8 cellular contexts compared by ENCODE assay signal in the genomic region with DNA sequence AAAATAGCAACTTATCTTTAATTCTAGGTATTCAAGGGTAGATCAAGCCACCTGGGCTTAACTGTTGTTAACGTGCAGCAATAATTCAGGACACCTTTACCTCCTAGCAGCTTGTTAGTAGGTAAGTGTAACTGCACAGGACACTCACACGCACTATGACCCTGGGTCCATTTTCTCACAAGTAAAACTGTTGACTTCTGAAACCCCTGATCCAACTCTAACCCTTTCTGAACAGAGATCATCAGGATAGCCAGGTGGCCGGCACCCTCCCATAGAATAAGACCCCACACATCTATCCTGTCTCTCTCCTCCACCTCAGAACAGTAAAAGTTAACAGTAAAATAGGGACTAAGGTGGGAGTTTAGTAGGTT. TPM values are rescaled to one million over a fixed set of nuclear protein-coding genes. Genes with fewer than 3 reads are reported as not detected.
DNase-seq lines count a peak whose midpoint lies in the region; ATAC-seq and TF ChIP-seq lines count a peak whose summit lies in the region.

No MANE protein-coding gene starts in this region.

- H3K9me3 ChIP-seq in iPS-15b (ENCODE audit: control insufficient read depth, insufficient read depth, low read length) (no peaks in the 10 kb centered on the region), aorta (ENCODE audit: control insufficient read depth, low read length) (no peaks in the 10 kb centered on the region)

- peak overlapping the region; percentile 84 for H3K9ac ChIP-seq in iPS-15b (ENCODE audit: low read depth, low read length)

- H3K4me3 ChIP-seq in iPS-15b (ENCODE audit: low read depth, low read length) (peak overlapping the region; percentile 90), aorta (ENCODE audit: low read length in 2 of 2) (no peak overlapping the region)

- H3K4me1 ChIP-seq in iPS-15b (ENCODE audit: control insufficient read depth, insufficient read depth, low read length) (no peaks in the 10 kb centered on the region), aorta (ENCODE audit: control insufficient read depth in 1 of 2, insufficient read depth in 2 of 2, low read length in 2 of 2) (no peaks in the 10 kb centered on the region)

- WGBS in aorta, 2 donors = 26 to 33% methylated on average over 3 of the region's 3 CpGs

- H3K27ac ChIP-seq in VCaP = peak overlapping the region; percentile 46; the same call in 1 of the 2 replicates
- no peak overlapping the region for H3K27ac ChIP-seq in aorta (ENCODE audit: low read depth in 1 of 2, low read length in 2 of 2)

- intact Hi-C loops in aorta (cut with DNase I) = no loop called here

- H3K36me3 ChIP-seq in iPS-15b (ENCODE audit: control insufficient read depth, insufficient read depth, low read length) (no peaks in the 10 kb centered on the region), aorta (ENCODE audit: control insufficient read depth in 1 of 2, insufficient read depth in 2 of 2, low read length in 1 of 2) (no peaks in the 10 kb centered on the region)

- no peak for TF ChIP-seq CTCF in VCaP (conservative IDR thresholded peaks at IDR 0.05)

- ATAC-seq in aorta (ENCODE audit: low FRiP score) = peak; percentile 9
- ATAC-seq in GM21529 (IDR thresholded peaks at IDR 0.05; ENCODE audit: unreplicated experiment) = no peak

- peak; percentile 4 for DNase-seq in stimulated activated CD4-positive, alpha-beta T cell treated with anti-CD3 and anti-CD28 coated beads, Interleukin-15, amount 100 ng/mL, for 24 hours
- no peak for DNase-seq in stimulated activated CD4-positive, alpha-beta T cell treated with anti-CD3 and anti-CD28 coated beads, Interleukin-4, amount 100 ng/mL, for 4 hours
- no peak for DNase-seq in aorta
- DNase-seq in SHP77 (lab: John Stamatoyannopoulos, UW) = no peak
- DNase-seq in 8988T = no peak

- H3K27me3 ChIP-seq in iPS-15b (ENCODE audit: control insufficient read depth, insufficient read depth, low read length) = peaks cover 7% of the 10 kb centered on the region
- no peaks in the 10 kb centered on the region for H3K27me3 ChIP-seq in aorta (ENCODE audit: control insufficient read depth in 1 of 2, insufficient read depth in 2 of 2, low read length in 1 of 2)

RNA-seq across cellular contexts. Expression of a gene that starts 0.6 kb away (rescaled TPM):
- total RNA-seq in aorta = under 1 TPM; 0.58 to 0.93 TPM
- polyA plus RNA-seq in aorta = 1 to 10 TPM in 1 of 2 donors, under 1 TPM in 1; 0.23 to 1.0 TPM

RNA-seq across cellular contexts. Expression of a gene that starts 11.5 kb away (rescaled TPM):
- total RNA-seq in aorta = under 1 TPM in 1 of 2 donors, not detected in 1; 0.23 TPM
- not detected for polyA plus RNA-seq in aorta
